In genomic region chr1:227729881-227730629, GRCh38 we compare ENCODE assay signal across 8 cellular contexts. TPM values are rescaled to one million over a fixed set of nuclear protein-coding genes. Genes with fewer than 3 reads are reported as not detected.
DNase-seq lines count a peak whose midpoint lies in the region; FAIRE-seq and TF ChIP-seq lines count a peak whose summit lies in the region.

No MANE protein-coding gene starts in this region.

- peaks cover 3% of the 10 kb centered on the region for H4K20me1 ChIP-seq in keratinocyte (ENCODE audit: control insufficient read depth, extremely low read depth, insufficient read depth, low read length)

- peak; percentile 74 to 85 (median 83) for TF ChIP-seq CTCF in keratinocyte (optimal IDR thresholded peaks at IDR 0.05 in 1 of 3, IDR thresholded peaks at IDR 0.05 in 1 of 3, conservative IDR thresholded peaks at IDR 0.05 in 1 of 3; ENCODE audit: extremely low read depth in 1 of 3, insufficient read depth in 2 of 3, low read length in 3 of 3)

- dilution Hi-C loops in keratinocyte (cut with MboI; ENCODE audit: extremely low pct_ligation_motif_present, low sequenced_read_pairs) = no loop called here

- no peak overlapping the region for H2AFZ ChIP-seq in keratinocyte (ENCODE audit: control insufficient read depth, low read length)

- FAIRE-seq in keratinocyte (lab: Jason Lieb, UNC) = peak; percentile 70

- no peaks in the 10 kb centered on the region for H3K27me3 ChIP-seq in keratinocyte (ENCODE audit: control insufficient read depth, extremely low read depth, insufficient read depth, low read length)

- no peaks in the 10 kb centered on the region for H3K9me1 ChIP-seq in keratinocyte (ENCODE audit: control insufficient read depth, extremely low read depth, insufficient read depth, low read length)

- H3K27ac ChIP-seq in SK-N-MC = no peak overlapping the region
- no peak overlapping the region for H3K27ac ChIP-seq in keratinocyte (ENCODE audit: control insufficient read depth, insufficient read depth, low read length)

- H3K9me3 ChIP-seq in SK-N-MC (ENCODE audit: low read depth, low read length) (no peaks in the 10 kb centered on the region), keratinocyte (ENCODE audit: control insufficient read depth, low read depth, low read length) (no peaks in the 10 kb centered on the region)

- H3K36me3 ChIP-seq in SK-N-MC (ENCODE audit: insufficient read depth, low read length) = peaks cover 15% of the 10 kb centered on the region
- H3K36me3 ChIP-seq in keratinocyte (ENCODE audit: control insufficient read depth in 2 of 2, extremely low read depth in 1 of 2, insufficient read depth in 2 of 2, low read length in 2 of 2) = peaks cover 13 to 15% of the 10 kb centered on the region in 2 experiments

- H3K4me3 ChIP-seq in SK-N-MC = no peak overlapping the region
- H3K4me3 ChIP-seq in keratinocyte (ENCODE audit: control insufficient read depth in 2 of 3, extremely low read depth in 1 of 3, insufficient read depth in 2 of 3, low read depth in 1 of 3, low read length in 3 of 3) = no peak overlapping the region

- peaks cover 25% of the 10 kb centered on the region for H3K79me2 ChIP-seq in keratinocyte (ENCODE audit: control insufficient read depth, insufficient read depth, low read length)

- peaks cover 22% of the 10 kb centered on the region for H3K4me1 ChIP-seq in keratinocyte (ENCODE audit: control insufficient read depth, extremely low read depth, insufficient read depth, low read length)

- H3K9ac ChIP-seq in SK-N-MC (ENCODE audit: insufficient read length) = no peak overlapping the region
- H3K9ac ChIP-seq in keratinocyte (ENCODE audit: control insufficient read depth, extremely low read depth, insufficient read depth, low read length) = no peak overlapping the region

- no peak overlapping the region for H3K4me2 ChIP-seq in keratinocyte (ENCODE audit: control insufficient read depth, extremely low read depth, insufficient read depth, low read depth, low read length)

- DNase-seq in SKM-1 treated with dmso at 0.1 percent for 144 hours (lab: John Stamatoyannopoulos, UW; ENCODE audit: unreplicated experiment) (peak; percentile 45), SKM-1 (lab: John Stamatoyannopoulos, UW; ENCODE audit: unreplicated experiment) (no peak), HT1080 (ENCODE audit: low read depth) (peak; percentile 59), SK-N-MC (ENCODE audit: low read depth, low spot score) (peak; percentile 10), T47D (ENCODE audit: low read depth in 1 of 2, low spot score in 1 of 2) (peak; percentile 69 to 70), keratinocyte (ENCODE audit: low read depth, low spot score) (no peak), NK-92 (lab: John Stamatoyannopoulos, UW; ENCODE audit: unreplicated experiment) (no peak)
- DNase-seq in stimulated activated CD4-positive, alpha-beta T cell treated with anti-CD3 and anti-CD28 coated beads, Interleukin-4, amount 100 ng/mL, for 24 hours = peak; percentile 46

- in situ Hi-C loops in T47D (cut with HindIII; ENCODE audit: low pct_unique_long_range_greater_than_20kb, low sequenced_read_pairs) = no loop called here

RNA-seq across cellular contexts. Expression of gene JMJD4, which starts 5.0 kb away (rescaled TPM):
- total RNA-seq in HT1080 (2014; rRNA removed; shearing (Covaris generic)) = 37.7 and 47.6 TPM in 2 replicates
- polyA plus RNA-seq in HT1080 (2015; cell fraction: cytosol; rRNA removed) = 19.7 and 20.4 TPM in 2 replicates
- 26.3 and 31.5 TPM in 2 replicates for polyA plus RNA-seq in HT1080 (2015; cell fraction: nucleus; rRNA removed)
- polyA plus RNA-seq in keratinocyte = 17.1 to 25.0 TPM (median 19.5 TPM) in 3 replicates
- 2.3 TPM for polyA plus RNA-seq in keratinocyte (2011; ENCODE audit: low read depth)
- polyA plus RNA-seq in keratinocyte (2011; cell fraction: cytosol; rRNA removed) = 13.0 and 19.4 TPM in 2 replicates
- 21.4 and 23.2 TPM in 2 replicates for polyA plus RNA-seq in keratinocyte (2011; cell fraction: nucleus; rRNA removed)
- polyA plus RNA-seq in keratinocyte (2012; ENCODE audit: low replicate concordance) = 5.9 and 20.5 TPM in 2 replicates
- 33.5 to 41.8 TPM (median 33.9 TPM) in 3 replicates for polyA minus RNA-seq in keratinocyte
- 28.2 TPM for polyA minus RNA-seq in keratinocyte (2011; cell fraction: cytosol; rRNA and poly(A)+ RNA removed)
- 20.1 and 22.4 TPM in 2 replicates for polyA minus RNA-seq in keratinocyte (2011; cell fraction: nucleus; rRNA and poly(A)+ RNA removed)

RNA-seq across cellular contexts. Expression of gene SNAP47, which starts 5.2 kb away (rescaled TPM):
- 43.6 and 47.0 TPM in 2 replicates for total RNA-seq in HT1080 (2014; rRNA removed; shearing (Covaris generic))
- polyA plus RNA-seq in HT1080 (2015; cell fraction: cytosol; rRNA removed) = 32.5 and 34.8 TPM in 2 replicates
- 18.7 and 22.7 TPM in 2 replicates for polyA plus RNA-seq in HT1080 (2015; cell fraction: nucleus; rRNA removed)
- 19.3 to 30.4 TPM (median 24.8 TPM) in 3 replicates for polyA plus RNA-seq in keratinocyte
- polyA plus RNA-seq in keratinocyte (2011; ENCODE audit: low read depth) = 9.7 TPM
- polyA plus RNA-seq in keratinocyte (2011; cell fraction: cytosol; rRNA removed) = 31.4 and 31.8 TPM in 2 replicates
- polyA plus RNA-seq in keratinocyte (2011; cell fraction: nucleus; rRNA removed) = 21.6 and 23.4 TPM in 2 replicates
- 20.7 and 24.0 TPM in 2 replicates for polyA plus RNA-seq in keratinocyte (2012; ENCODE audit: low replicate concordance)
- polyA minus RNA-seq in keratinocyte = 16.5 to 28.5 TPM (median 21.7 TPM) in 3 replicates
- polyA minus RNA-seq in keratinocyte (2011; cell fraction: cytosol; rRNA and poly(A)+ RNA removed) = 18.0 TPM
- 9.7 and 15.4 TPM in 2 replicates for polyA minus RNA-seq in keratinocyte (2011; cell fraction: nucleus; rRNA and poly(A)+ RNA removed)

Comparison
In these comparisons a context has a peak if more than half of its experiments do, and no peak if none do; other contexts are left out.
1. DNase-seq: peak in SKM-1 treated with dmso at 0.1 percent for 144 hours (single experiment), HT1080 (single experiment), SK-N-MC (single experiment), T47D (2 of 2) and stimulated activated CD4-positive, alpha-beta T cell treated with anti-CD3 and anti-CD28 coated beads, Interleukin-4, amount 100 ng/mL, for 24 hours (single experiment); none in SKM-1 (single experiment), keratinocyte (single experiment) and NK-92 (single experiment).